Comparison of ENCODE assay signal across 15 cellular contexts in the genomic region with DNA sequence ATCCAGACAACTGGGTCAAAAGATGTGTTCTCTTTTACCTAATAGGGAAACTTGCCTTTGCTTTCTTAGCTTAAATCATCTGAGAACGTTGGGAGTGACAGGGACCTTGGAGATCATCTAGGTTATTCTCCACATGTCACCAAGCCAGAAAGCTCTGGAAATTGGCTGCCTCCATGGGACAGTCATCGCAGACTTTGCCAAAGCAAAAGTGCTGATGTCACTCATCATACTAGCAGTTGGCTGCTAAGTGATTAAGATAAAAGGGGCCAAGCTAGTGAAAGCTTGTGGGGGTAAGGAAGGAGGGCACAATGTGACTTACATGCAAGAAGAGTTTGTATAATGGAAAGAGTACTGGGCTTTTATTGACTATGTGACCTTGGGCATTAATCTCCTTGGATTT.
DNase-seq lines count a peak whose midpoint lies in the region; TF ChIP-seq lines count a peak whose summit lies in the region.
"Had no signal": no experiment of that assay in that cellular context is flagged by ENCODE, and none has a peak within 500 bp of the region (broad histone marks: within the 10 kb centered on the region; RNA-seq: fewer than 3 reads in every experiment).

No MANE protein-coding gene starts in this region.

- H3K27ac ChIP-seq in suprapubic skin (no peak overlapping the region), SJCRH30 (no peak overlapping the region)
- H3K27ac ChIP-seq: upper lobe of left lung had no signal

- DNase-seq in A172 (ENCODE audit: low spot score) (peak; percentile 13), HUDEP-2 (lab: John Stamatoyannopoulos, UW; ENCODE audit: unreplicated experiment in 76 of 76) (peak in 42 of 76 experiments; percentile 4 to 76 (median 28)), erythroblast (lab: John Stamatoyannopoulos, UW) (peak; percentile 91), myocyte (ENCODE audit: low read depth) (peak; percentile 59), NCI-H1694 (lab: John Stamatoyannopoulos, UW) (no peak), suprapubic skin (ENCODE audit: low spot score in 2 of 2) (no peak), SJCRH30 (no peak), GM19240 (ENCODE audit: insufficient read length, low spot score) (no peak)
- DNase-seq: activated CD8-positive, alpha-beta memory T cell treated with anti-CD3 and anti-CD28 coated beads, Interleukin-2, amount 50 U/mL, for 4 hours; cerebellar nuclear complex; naive thymus-derived CD4-positive, alpha-beta T cell; NCI-H146; stimulated activated CD4-positive, alpha-beta T cell treated with anti-CD3 and anti-CD28 coated beads, Interleukin-2, amount 100 ng/mL, for 48 hours; SW 1271; upper lobe of left lung had no signal

- H3K9me3 ChIP-seq in suprapubic skin (no peaks in the 10 kb centered on the region), SJCRH30 (replicated peaks) (no peaks in the 10 kb centered on the region)
- H3K9me3 ChIP-seq: upper lobe of left lung had no signal

- TF ChIP-seq CTCF in suprapubic skin (IDR thresholded peaks at IDR 0.05) = no peak

- H3K4me1 ChIP-seq in suprapubic skin (peaks cover 9% of the 10 kb centered on the region), SJCRH30 (peaks cover 29% of the 10 kb centered on the region)
- H3K4me1 ChIP-seq: upper lobe of left lung had no signal

- TF ChIP-seq POLR2A in erythroblast (IDR thresholded peaks at IDR 0.05; ENCODE audit: low read length) (no peak), suprapubic skin (IDR thresholded peaks at IDR 0.05) (no peak)

- WGBS in suprapubic skin = 0% methylated on average over 2 of the region's 2 CpGs

- TF ChIP-seq EP300 in suprapubic skin (IDR thresholded peaks at IDR 0.05) = no peak

- H3K27me3 ChIP-seq in suprapubic skin (peaks cover 4% of the 10 kb centered on the region), SJCRH30 (no peaks in the 10 kb centered on the region)
- H3K27me3 ChIP-seq: upper lobe of left lung had no signal

- H3K36me3 ChIP-seq in suprapubic skin (no peaks in the 10 kb centered on the region), SJCRH30 (no peaks in the 10 kb centered on the region)
- H3K36me3 ChIP-seq: upper lobe of left lung had no signal

- no peak overlapping the region for H3K4me3 ChIP-seq in suprapubic skin
- H3K4me3 ChIP-seq in SJCRH30 = no peak overlapping the region
- H3K4me3 ChIP-seq: upper lobe of left lung had no signal

Comparison
In these comparisons a context has a peak if more than half of its experiments do, and no peak if none do; other contexts are left out.
1. DNase-seq: peak in A172 (single experiment), HUDEP-2 (42 of 76), erythroblast (2 of 2) and myocyte (single experiment); none in NCI-H1694 (single experiment), suprapubic skin (0 of 2), SJCRH30 (0 of 2) and GM19240 (single experiment).